Comparison of ENCODE assay signal across 8 cellular contexts in genomic region chr2:165239230-165239629, GRCh38. TPM values are rescaled to one million over a fixed set of nuclear protein-coding genes. Genes with fewer than 3 reads are reported as not detected.
DNase-seq lines count a peak whose midpoint lies in the region; ATAC-seq and TF ChIP-seq lines count a peak whose summit lies in the region.

Gene SCN2A, plus strand, starts transcription at chr2:165239414. Its CDS starts 56,410 bp downstream, at chr2:165295824.

- intact Hi-C loops in vagina (cut with DNase I), result no loop called here

- no peaks in the 10 kb centered on the region for H3K27me3 ChIP-seq in vagina

- ATAC-seq in GM19372 (IDR thresholded peaks at IDR 0.05; ENCODE audit: low read depth, unreplicated experiment), result peak; percentile 82

- no peaks in the 10 kb centered on the region for H3K4me1 ChIP-seq in vagina

- no peaks in the 10 kb centered on the region for H3K9me3 ChIP-seq in SK-N-MC (ENCODE audit: low read depth, low read length)
- H3K9me3 ChIP-seq in vagina, result no peaks in the 10 kb centered on the region

- no peak for TF ChIP-seq POLR2A in vagina (IDR thresholded peaks at IDR 0.05)

- in situ Hi-C loops in Caki2 (cut with HindIII; ENCODE audit: low pct_unique_long_range_greater_than_20kb, low sequenced_read_pairs), result no loop called here

- DNase-seq in Caki2 (ENCODE audit: low read depth) (peak; percentile 30), LNCaP clone FGC (ENCODE audit: low read depth) (peak; percentile 46), SK-N-MC (ENCODE audit: low read depth, low spot score) (peak; percentile 73), germinal center (ENCODE audit: low spot score) (peak; percentile 2), retina (peak; percentile 51), vagina (ENCODE audit: extremely low spot score in 2 of 2) (no peak)
- DNase-seq in activated CD4-positive, CD25-positive, alpha-beta regulatory T cell treated with anti-CD3 and anti-CD28 coated beads, Interleukin-2, amount 50 U/mL, for 72 hours, result no peak

- H3K4me3 ChIP-seq in LNCaP clone FGC (ENCODE audit: low read depth, low read length) (no peak within 1 kb of the TSS), SK-N-MC (no peak within 1 kb of the TSS), vagina (no peak within 1 kb of the TSS)

- no peak within 1 kb of the TSS for H3K9ac ChIP-seq in SK-N-MC (ENCODE audit: insufficient read length)

- TF ChIP-seq CTCF in LNCaP clone FGC (IDR thresholded peaks at IDR 0.05; ENCODE audit: control insufficient read depth, extremely low read depth, insufficient read depth) (peak; percentile 67), vagina (IDR thresholded peaks at IDR 0.05) (peak in 1 of 3 experiments; percentile 24)

- H3K27ac ChIP-seq in SK-N-MC (no peak within 1 kb of the TSS), vagina (no peak within 1 kb of the TSS)

- H3K36me3 ChIP-seq in SK-N-MC (ENCODE audit: insufficient read depth, low read length) (no peaks in the 10 kb centered on the region), vagina (no peaks in the 10 kb centered on the region)

RNA-seq across cellular contexts. Expression of gene SCN2A, which starts in this region (rescaled TPM):
- total RNA-seq in Caki2 (2014; rRNA removed; shearing (Covaris generic); ENCODE audit: low replicate concordance), result 0.14 TPM in 1 of 2 replicates, not detected in the other
- 1.2 TPM for total RNA-seq in vagina

Comparison
In these comparisons a context has a peak if more than half of its experiments do, and no peak if none do; other contexts are left out.
1. Peak in DNase-seq in Caki2; RNA of the gene not detected or under 1 TPM.
2. DNase-seq: peak in LNCaP clone FGC (single experiment), SK-N-MC (single experiment), germinal center (single experiment) and retina (single experiment); none in vagina (0 of 2) and activated CD4-positive, CD25-positive, alpha-beta regulatory T cell treated with anti-CD3 and anti-CD28 coated beads, Interleukin-2, amount 50 U/mL, for 72 hours (single experiment).